In genomic region chr19:51637362-51637978, GRCh38 we compare ENCODE assay signal across 1 cellular context.
TF ChIP-seq lines count a peak whose summit lies in the region.

No MANE protein-coding gene starts in this region.

TF ChIP-seq in SK-N-SH treated with all-trans-retinoic acid at 6 μM for 48 hours, 23 proteins besides CTCF, POLR2A, EP300 and RAD21 (continued from another document):
- no peak for TF ChIP-seq CREB5 (CRISPR knock-in tag; IDR thresholded peaks at IDR 0.05; ENCODE audit: low read depth)
- TF ChIP-seq ZNF8 (CRISPR knock-in tag; IDR thresholded peaks at IDR 0.05): no peak
- no peak for TF ChIP-seq CSRNP3 (CRISPR knock-in tag; IDR thresholded peaks at IDR 0.05)
